In the genomic region with DNA sequence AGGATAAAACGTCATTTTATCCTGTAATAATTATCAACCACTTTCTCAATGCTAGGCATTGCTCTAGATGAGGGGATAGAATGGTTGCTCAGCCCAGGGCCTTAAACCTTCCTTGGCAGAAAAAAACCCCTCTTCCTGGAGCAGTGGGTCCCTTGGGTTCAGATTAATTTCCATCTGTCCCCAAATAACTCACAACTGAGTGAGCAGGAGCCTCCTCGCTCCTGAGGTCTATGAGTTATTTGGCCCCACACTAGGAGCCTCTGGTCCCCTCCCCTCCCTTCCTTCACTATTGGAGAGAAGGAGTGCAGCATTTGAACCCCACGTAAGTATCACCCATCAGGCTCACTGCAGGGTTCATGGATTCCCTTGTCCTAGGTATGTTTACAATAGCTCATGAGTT, we compare ENCODE assay signal across 17 cellular contexts.
DNase-seq lines count a peak whose midpoint lies in the region; ATAC-seq lines count a peak whose summit lies in the region.
"Had no signal": no experiment of that assay in that cellular context is flagged by ENCODE, and none has a peak within 500 bp of the region (broad histone marks: within the 10 kb centered on the region; RNA-seq: fewer than 3 reads in every experiment).

No MANE protein-coding gene starts in this region.

- no peak overlapping the region for H3K4me3 Mint-ChIP-seq in immature natural killer cell
- H3K4me3 Mint-ChIP-seq: CD4-positive, CD25-positive, alpha-beta regulatory T cell; CD8-positive, alpha-beta memory T cell had no signal

- H2BK12ac ChIP-seq in mesenchymal stem cell (ENCODE audit: low read length in 2 of 2) = no peak overlapping the region

- no peak overlapping the region for H3K4me2 ChIP-seq in mesenchymal stem cell (ENCODE audit: low read length, poor library complexity, severe bottlenecking)

- peaks cover 4 to 7% (median 5%) of the 10 kb centered on the region in 3 donors for H3K27me3 Mint-ChIP-seq in immature natural killer cell (ENCODE audit: low read depth in 3 of 3)

- no peak overlapping the region for H2BK5ac ChIP-seq in mesenchymal stem cell (ENCODE audit: low read depth, low read length, poor library complexity, severe bottlenecking)

- H3K18ac ChIP-seq in mesenchymal stem cell (ENCODE audit: low read depth in 1 of 2, low read length in 2 of 2) = no peak overlapping the region

- no peaks in the 10 kb centered on the region for H3K36me3 ChIP-seq in skeletal muscle tissue (ENCODE audit: control insufficient read depth in 3 of 3, insufficient read depth in 3 of 3, low read length in 3 of 3)
- no peaks in the 10 kb centered on the region for H3K36me3 ChIP-seq in mesenchymal stem cell (ENCODE audit: control insufficient read depth in 1 of 2, insufficient read depth in 2 of 2, low read depth in 1 of 2, low read length in 2 of 2)
- H3K36me3 ChIP-seq: BE2C had no signal

- no peaks in the 10 kb centered on the region for H3K36me3 Mint-ChIP-seq in immature natural killer cell
- H3K36me3 Mint-ChIP-seq: CD4-positive, CD25-positive, alpha-beta regulatory T cell had no signal

- no peak overlapping the region for H4K8ac ChIP-seq in mesenchymal stem cell (ENCODE audit: low read length)

- no peak overlapping the region for H3K4me3 ChIP-seq in skeletal muscle tissue (ENCODE audit: low read length in 3 of 3)
- no peak overlapping the region for H3K4me3 ChIP-seq in mesenchymal stem cell (ENCODE audit: insufficient read depth in 1 of 2, low read depth in 1 of 2, low read length in 2 of 2)
- H3K4me3 ChIP-seq: GM23248 had no signal

- no peaks in the 10 kb centered on the region for H3K4me1 Mint-ChIP-seq in immature natural killer cell
- H3K4me1 Mint-ChIP-seq: CD4-positive, CD25-positive, alpha-beta regulatory T cell; CD8-positive, alpha-beta memory T cell had no signal

- peaks cover 0 to 5% (median 0%) of the 10 kb centered on the region in 3 donors for H3K4me1 ChIP-seq in skeletal muscle tissue (ENCODE audit: control insufficient read depth in 3 of 3, insufficient read depth in 3 of 3, low read length in 3 of 3)
- H3K4me1 ChIP-seq in mesenchymal stem cell (ENCODE audit: control insufficient read depth, insufficient read depth, low read depth, low read length) = peaks cover 4% of the 10 kb centered on the region
- H3K4me1 ChIP-seq: BE2C had no signal

- WGBS in mesenchymal stem cell = 84% methylated on average over 3 of the region's 3 CpGs

- no peak overlapping the region for H4K91ac ChIP-seq in mesenchymal stem cell (ENCODE audit: low read length)

- no peak overlapping the region for H2AFZ ChIP-seq in mesenchymal stem cell (ENCODE audit: low read depth, low read length)
- H2AFZ ChIP-seq: GM23248 had no signal

- no peak overlapping the region for H2AK5ac ChIP-seq in mesenchymal stem cell (ENCODE audit: low read length, severe bottlenecking)

- H3K27me3 ChIP-seq in skeletal muscle tissue (ENCODE audit: control insufficient read depth in 3 of 3, insufficient read depth in 3 of 3, low read length in 3 of 3) (peaks cover 3 to 8% (median 5%) of the 10 kb centered on the region in 3 donors), mesenchymal stem cell (ENCODE audit: control insufficient read depth in 1 of 2, insufficient read depth in 1 of 2, low read length in 2 of 2) (peaks cover 28 to 79% of the 10 kb centered on the region in 2 experiments)
- H3K27me3 ChIP-seq: BE2C had no signal

- H3K9me3 ChIP-seq in skeletal muscle tissue (ENCODE audit: control insufficient read depth in 3 of 3, low read length in 3 of 3) = no peaks in the 10 kb centered on the region
- H3K9me3 ChIP-seq in mesenchymal stem cell (ENCODE audit: control insufficient read depth, low read length) = no peaks in the 10 kb centered on the region
- H3K9me3 ChIP-seq: BE2C had no signal

- H2BK15ac ChIP-seq in mesenchymal stem cell (ENCODE audit: low read depth, poor library complexity, severe bottlenecking) = no peak overlapping the region

- DNase-seq in NCI-H2171 (lab: John Stamatoyannopoulos, UW) = peak; percentile 45
- peak; percentile 32 for DNase-seq in cerebellum (ENCODE audit: low spot score)
- no peak for DNase-seq in mesenchymal stem cell
- DNase-seq in immature natural killer cell = no peak
- DNase-seq: ACHN; BE2C; CD4-positive, CD25-positive, alpha-beta regulatory T cell; CD8-positive, alpha-beta memory T cell; COR-L47; DMS 273 treated with DMSO at 0.1 percent for 48 hours; DMS53; DND-41; EL; GM23248; HCEC 1CT had no signal

- H3K23ac ChIP-seq in mesenchymal stem cell (ENCODE audit: low read length in 2 of 2) = no peak overlapping the region

- H3K27ac Mint-ChIP-seq in immature natural killer cell = no peak overlapping the region
- H3K27ac Mint-ChIP-seq: CD4-positive, CD25-positive, alpha-beta regulatory T cell had no signal

- H3K79me1 ChIP-seq in mesenchymal stem cell (replicated peaks; ENCODE audit: low read length, poor library complexity, severe bottlenecking) = no peaks in the 10 kb centered on the region

- H3K9ac ChIP-seq in skeletal muscle tissue (ENCODE audit: low read depth in 1 of 3, low read length in 3 of 3) = no peak overlapping the region
- H3K9ac ChIP-seq in mesenchymal stem cell (ENCODE audit: low read length) = no peak overlapping the region
- H3K9ac ChIP-seq: GM23248 had no signal

- H3K4ac ChIP-seq in mesenchymal stem cell (ENCODE audit: low read depth in 1 of 2, low read length in 2 of 2) = no peak overlapping the region

- H3K9me3 Mint-ChIP-seq in immature natural killer cell = peaks cover 0 to 2% (median 0%) of the 10 kb centered on the region in 6 donors
- H3K9me3 Mint-ChIP-seq: CD8-positive, alpha-beta memory T cell had no signal

- no peak overlapping the region for H3K14ac ChIP-seq in mesenchymal stem cell (ENCODE audit: low read length in 2 of 2)

- no peak for ATAC-seq in HG03280 (IDR thresholded peaks at IDR 0.05; ENCODE audit: unreplicated experiment)

- H3K27ac ChIP-seq in skeletal muscle tissue (ENCODE audit: low read depth, low read length) (peak overlapping the region; percentile 12), mesenchymal stem cell (ENCODE audit: low read length, poor library complexity, severe bottlenecking) (no peak overlapping the region)
- H3K27ac ChIP-seq: GM23248 had no signal

- no peak overlapping the region for H2BK120ac ChIP-seq in mesenchymal stem cell (ENCODE audit: low read depth, low read length)

Comparison
In these comparisons a context has a peak if more than half of its experiments do, and no peak if none do; other contexts are left out.
1. DNase-seq: peak in NCI-H2171 (single experiment) and cerebellum (single experiment); none in mesenchymal stem cell (single experiment) and immature natural killer cell (0 of 3).